ENCODE assay signal across 20 cellular contexts in genomic region chr4:181968371-181968770, GRCh38.
DNase-seq lines count a peak whose midpoint lies in the region; ATAC-seq and TF ChIP-seq lines count a peak whose summit lies in the region.
"Had no signal": no experiment of that assay in that cellular context is flagged by ENCODE, and none has a peak within 500 bp of the region (broad histone marks: within the 10 kb centered on the region; RNA-seq: fewer than 3 reads in every experiment).

No MANE protein-coding gene starts in this region.

- peaks cover 30% of the 10 kb centered on the region for H3K4me1 ChIP-seq in foreskin keratinocyte
- H3K4me1 ChIP-seq: A549, stomach had no signal

- peak; percentile 59 for DNase-seq in AG04449 (ENCODE audit: low read depth, low spot score)
- peak; percentile 41 for DNase-seq in HS-5 (ENCODE audit: low read depth)
- peak; percentile 74 for DNase-seq in astrocyte of the hippocampus (ENCODE audit: low read depth, low spot score)
- peak; percentile 73 to 85 for DNase-seq in foreskin keratinocyte
- DNase-seq in NCI-H187 (lab: John Stamatoyannopoulos, UW) = no peak
- DNase-seq in NCI-H2171 (lab: John Stamatoyannopoulos, UW) = no peak
- DNase-seq in NCI-H1092 treated with DMSO at 0.1 percent for 48 hours (lab: John Stamatoyannopoulos, UW) = no peak
- no peak for DNase-seq in NCI-H345 treated with DMSO at 0.1 percent for 48 hours (lab: John Stamatoyannopoulos, UW; ENCODE audit: unreplicated experiment)
- DNase-seq: activated CD8-positive, alpha-beta memory T cell treated with anti-CD3 and anti-CD28 coated beads, Interleukin-2, amount 50 U/mL, for 4 hours; activated naive CD4-positive, alpha-beta T cell treated with Interleukin-2 at 50 U/mL for 16 hours; caudate nucleus; COR-L47; endodermal cell; immature natural killer cell; NCI-H146; NCI-H446 treated with DMSO at 0.1 percent for 48 hours; SHP77; stomach had no signal

- no peaks in the 10 kb centered on the region for H3K27me3 ChIP-seq in foreskin keratinocyte
- H3K27me3 ChIP-seq: stomach had no signal

- POLR2A ChIA-PET in AG04449 (lab: Yijun Ruan, JAX) = interaction anchor here (1.1 kb wide), 1 partner anchor 11 kb away, joined by 5 read pairs; no protein-coding TSS in a partner anchor

- ATAC-seq in foreskin keratinocyte = peak; percentile 62
- ATAC-seq: A549; natural killer cell treated with Interleukin-12 subunit alpha and Interleukin-12 subunit beta and Interleukin-15 and Interleukin-18, amount 100 ng/mL, for 72 hours had no signal

- TF ChIP-seq CTCF in AG04449 (IDR thresholded peaks at IDR 0.05; ENCODE audit: insufficient read depth, low read length, missing control alignments) (no peak), foreskin keratinocyte (conservative IDR thresholded peaks at IDR 0.05) (no peak)

- no peak overlapping the region for H3K4me3 ChIP-seq in AG04449 (ENCODE audit: low read depth, low read length)
- H3K4me3 ChIP-seq: A549, stomach had no signal

- CTCF ChIA-PET in AG04449 (lab: Yijun Ruan, JAX) = no interaction called here

- peak overlapping the region; percentile 58 for H3K27ac ChIP-seq in foreskin keratinocyte
- H3K27ac ChIP-seq: A549, stomach had no signal

Comparison
In these comparisons a context has a peak if more than half of its experiments do, and no peak if none do; other contexts are left out.
1. DNase-seq: peak in AG04449 (single experiment), HS-5 (single experiment), astrocyte of the hippocampus (single experiment) and foreskin keratinocyte (2 of 2); none in NCI-H187 (0 of 2), NCI-H2171 (single experiment), NCI-H1092 treated with DMSO at 0.1 percent for 48 hours (single experiment) and NCI-H345 treated with DMSO at 0.1 percent for 48 hours (single experiment).